In the genomic region with DNA sequence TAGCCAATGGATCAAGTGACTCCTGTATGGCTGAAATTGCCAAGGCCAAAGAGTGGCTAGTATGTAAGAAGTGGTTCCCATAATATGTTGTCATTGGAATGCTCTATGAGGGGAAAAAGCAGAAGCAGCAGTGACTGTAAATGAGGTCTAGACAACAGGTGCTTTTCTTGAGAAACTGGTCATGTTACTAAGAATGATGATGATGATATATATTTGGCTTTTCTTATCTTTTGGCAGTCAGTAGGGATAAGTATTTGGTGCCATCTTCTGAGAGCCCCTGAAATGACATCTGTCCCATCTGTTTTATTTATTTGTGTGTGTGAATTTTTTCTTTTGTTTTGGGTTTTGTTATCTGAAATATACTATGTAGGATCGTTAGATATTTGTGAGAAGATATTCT, we compare ENCODE assay signal across 12 cellular contexts.
DNase-seq lines count a peak whose midpoint lies in the region; ATAC-seq, FAIRE-seq and TF ChIP-seq lines count a peak whose summit lies in the region.
"Had no signal": no experiment of that assay in that cellular context is flagged by ENCODE, and none has a peak within 500 bp of the region (broad histone marks: within the 10 kb centered on the region; RNA-seq: fewer than 3 reads in every experiment).

No MANE protein-coding gene starts in this region.

- no peak overlapping the region for H2BK120ac ChIP-seq in trophoblast cell (ENCODE audit: insufficient read depth, low read length, poor library complexity)

- H3K4me2 ChIP-seq in Karpas-422 (ENCODE audit: low read depth, low read length, poor library complexity, severe bottlenecking) (no peak overlapping the region), GM12878 (ENCODE audit: control insufficient read depth, insufficient read depth) (no peak overlapping the region), trophoblast cell (ENCODE audit: low read length) (no peak overlapping the region)

- no peak overlapping the region for H4K8ac ChIP-seq in trophoblast cell (ENCODE audit: low read depth, low read length)

- H3K27me3 ChIP-seq in Karpas-422 (ENCODE audit: low read length) (no peaks in the 10 kb centered on the region), GM12878 (replicated peaks in 1 of 2; ENCODE audit: control insufficient read depth in 2 of 2, insufficient read depth in 2 of 2, low read length in 1 of 2) (no peaks in the 10 kb centered on the region; a peak in 1 of 4 replicates), trophoblast cell (ENCODE audit: insufficient read depth, low read length) (no peaks in the 10 kb centered on the region), adrenal gland (no peaks in the 10 kb centered on the region), H7 (ENCODE audit: control insufficient read depth, insufficient read depth, low read length) (no peaks in the 10 kb centered on the region)
- H3K27me3 ChIP-seq: suprapubic skin had no signal

- H3K4me3 ChIP-seq in Karpas-422 (ENCODE audit: low read length) (no peak overlapping the region), GM12878 (no peak overlapping the region), trophoblast cell (ENCODE audit: low read depth, low read length) (no peak overlapping the region), adrenal gland (no peak overlapping the region), H7 (ENCODE audit: insufficient read depth, low read depth, low read length) (no peak overlapping the region)
- H3K4me3 ChIP-seq: suprapubic skin had no signal

- SMC1A ChIA-PET in GM12878 (lab: Charles Lee; ENCODE audit: uncharacterized antibody, unreplicated experiment), result no interaction called here

- H2AFZ ChIP-seq in Karpas-422 (ENCODE audit: low read length) (no peak overlapping the region), GM12878 (ENCODE audit: control insufficient read depth, low read depth, low read length) (no peak overlapping the region), trophoblast cell (ENCODE audit: insufficient read depth, low read length, poor library complexity) (no peak overlapping the region)

- POLR2A ChIA-PET in GM12878 (lab: Charles Lee), result no interaction called here

- TF ChIP-seq EP300 in GM12878 (IDR thresholded peaks at IDR 0.05; ENCODE audit: borderline replicate concordance in 1 of 2, control insufficient read depth in 1 of 2, low read depth in 2 of 2, low read length in 2 of 2), result no peak

- no peaks in the 10 kb centered on the region for H3K79me2 ChIP-seq in Karpas-422 (ENCODE audit: low read length)
- H3K79me2 ChIP-seq in GM12878 (ENCODE audit: control insufficient read depth, insufficient read depth, low read length), result no peaks in the 10 kb centered on the region
- no peaks in the 10 kb centered on the region for H3K79me2 ChIP-seq in trophoblast cell (ENCODE audit: control insufficient read depth, insufficient read depth, low read length, poor library complexity)

- in situ Hi-C loops in GM12878 (cut with MboI), result no loop called here

- TF ChIP-seq POLR2A in GM12878 (IDR thresholded peaks at IDR 0.05; ENCODE audit: low read depth, low read length), result no peak
- no peak for TF ChIP-seq POLR2A in adrenal gland (IDR thresholded peaks at IDR 0.05)

- no peak overlapping the region for H2BK12ac ChIP-seq in trophoblast cell (ENCODE audit: low read length)

- H3K27ac ChIP-seq in Karpas-422 (ENCODE audit: low read length) (no peak overlapping the region), GM12878 (ENCODE audit: control insufficient read depth, insufficient read depth) (no peak overlapping the region), trophoblast cell (ENCODE audit: low read depth, low read length) (no peak overlapping the region), adrenal gland (no peak overlapping the region)
- H3K27ac ChIP-seq: epithelial cell of prostate, suprapubic skin had no signal

- H4K91ac ChIP-seq in trophoblast cell (ENCODE audit: low read depth, low read length), result no peak overlapping the region

- TF ChIP-seq CTCF in GM12878 (IDR thresholded peaks at IDR 0.05 in 2 of 3, conservative IDR thresholded peaks at IDR 0.05 in 1 of 3; ENCODE audit: control insufficient read depth in 2 of 3, extremely low read depth in 1 of 3, insufficient read depth in 1 of 3, low read depth in 3 of 3, low read length in 3 of 3) (no peak; a peak in 1 of 6 replicates), adrenal gland (IDR thresholded peaks at IDR 0.05) (no peak)

- H2BK5ac ChIP-seq in trophoblast cell (ENCODE audit: low read depth, low read length, poor library complexity), result no peak overlapping the region

- no peak overlapping the region for H3K4ac ChIP-seq in trophoblast cell (ENCODE audit: low read depth, low read length)

- H3K9ac ChIP-seq in Karpas-422 (ENCODE audit: low read length) (no peak overlapping the region), GM12878 (ENCODE audit: control insufficient read depth, insufficient read depth, low read length) (no peak overlapping the region), trophoblast cell (ENCODE audit: low read length) (no peak overlapping the region)

- no peak overlapping the region for H2AK5ac ChIP-seq in trophoblast cell (ENCODE audit: low read length)

- no peak overlapping the region for H3K23ac ChIP-seq in trophoblast cell (ENCODE audit: low read length)

- intact Hi-C loops in GM12878 (cut with micrococcal nuclease; ENCODE audit: unreplicated experiment) (loop anchor here (10.0 kb wide), 2 partner anchors 442 to 542 kb away; no protein-coding TSS in a partner anchor), adrenal gland (cut with DNase I) (no loop called here)

- CTCF ChIA-PET in GM12878 (lab: Yijun Ruan, JAX), result interaction anchor here (0.8 to 1.5 kb wide), 2 partner anchors 25 to 136 kb away, joined by 3 to 6 read pairs; no protein-coding TSS in a partner anchor

- WGBS in GM12878 (ENCODE audit: insufficient coverage, insufficient replicate concordance, low lambda C conversion rate, missing lambda C conversion rate), result 6% methylated on average over 1 of the region's 1 CpG
- WGBS in trophoblast cell (ENCODE audit: extremely low coverage, insufficient coverage, insufficient read length), result no CpG with 5 or more reads among the region's 1 CpG
- 54 to 69% (median 64%) methylated on average over 1 of the region's 1 CpG for WGBS in adrenal gland, 4 donors

- no peak overlapping the region for H4K12ac ChIP-seq in trophoblast cell (ENCODE audit: low read depth, low read length)

- peak; percentile 56 for ATAC-seq in GM12878

- no peaks in the 10 kb centered on the region for H3K79me1 ChIP-seq in trophoblast cell (ENCODE audit: low read length)

- DNase-seq in NCI-H2029 (lab: John Stamatoyannopoulos, UW) (peak; percentile 6), NCI-H2029 treated with DMSO at 0.1 percent for 48 hours (lab: John Stamatoyannopoulos, UW) (no peak), Karpas-422 (peak; percentile 42), GM12878 (ENCODE audit: low read depth, low spot score) (no peak), trophoblast cell (peak; percentile 3 to 58), NCI-H2227 treated with DMSO at 0.1 percent for 48 hours (lab: John Stamatoyannopoulos, UW) (no peak), adrenal gland (no peak), H7 (no peak)
- DNase-seq: activated gamma-delta T cell, NCI-H226 had no signal

- FAIRE-seq in GM12878 (lab: Jason Lieb, UNC), result no peak

- RAD21 ChIA-PET in GM12878 (lab: Charles Lee; ENCODE audit: unreplicated experiment), result no interaction called here

- H4K20me1 ChIP-seq in Karpas-422 (ENCODE audit: insufficient read depth, low read depth, low read length) (no peaks in the 10 kb centered on the region), GM12878 (ENCODE audit: control insufficient read depth, insufficient read depth) (no peaks in the 10 kb centered on the region)

- H3K9me3 ChIP-seq in Karpas-422 (ENCODE audit: low read length) (no peaks in the 10 kb centered on the region), GM12878 (replicated peaks; ENCODE audit: control insufficient read depth, insufficient read depth, low read length) (no peaks in the 10 kb centered on the region), trophoblast cell (ENCODE audit: insufficient read depth, low read depth, low read length) (no peaks in the 10 kb centered on the region), adrenal gland (replicated peaks in 1 of 3) (no peaks in the 10 kb centered on the region)
- H3K9me3 ChIP-seq: suprapubic skin had no signal

- H3K18ac ChIP-seq in trophoblast cell (ENCODE audit: low read length), result no peak overlapping the region

- no peaks in the 10 kb centered on the region for H3K4me1 ChIP-seq in Karpas-422 (ENCODE audit: low read length)
- H3K4me1 ChIP-seq in GM12878 (ENCODE audit: control insufficient read depth, insufficient read depth, low read length), result no peaks in the 10 kb centered on the region
- H3K4me1 ChIP-seq in trophoblast cell (ENCODE audit: control insufficient read depth in 1 of 2, insufficient read depth in 2 of 2, low read length in 2 of 2), result no peaks in the 10 kb centered on the region
- H3K4me1 ChIP-seq in adrenal gland (replicated peaks in 1 of 2), result no peaks in the 10 kb centered on the region
- H3K4me1 ChIP-seq: suprapubic skin had no signal

- H3K36me3 ChIP-seq in Karpas-422 (ENCODE audit: insufficient read depth, low read length) (no peaks in the 10 kb centered on the region), GM12878 (ENCODE audit: control insufficient read depth in 2 of 2, insufficient read depth in 2 of 2, low read length in 1 of 2) (no peaks in the 10 kb centered on the region), trophoblast cell (ENCODE audit: control insufficient read depth in 1 of 2, insufficient read depth in 2 of 2, low read length in 2 of 2) (no peaks in the 10 kb centered on the region), adrenal gland (replicated peaks in 1 of 2) (no peaks in the 10 kb centered on the region), H7 (replicated peaks; ENCODE audit: control insufficient read depth, insufficient read depth, low read length) (no peaks in the 10 kb centered on the region)
- H3K36me3 ChIP-seq: suprapubic skin had no signal

- H3K14ac ChIP-seq in trophoblast cell (ENCODE audit: low read length), result no peak overlapping the region

- no TSS peak for BruUV-seq in GM12878 (replicated peaks; lab: Mats Ljungman, UMichigan)

- H3K9me2 ChIP-seq in Karpas-422 (replicated peaks; ENCODE audit: insufficient read depth, low read length), result no peaks in the 10 kb centered on the region

- 0 out of 2 replicates have a peak, but pooled peaks have one; percentile 39 for TF ChIP-seq RAD21 in GM12878 (IDR thresholded peaks at IDR 0.05; ENCODE audit: insufficient read depth, low read depth, low read length)

TF ChIP-seq in GM12878, 131 proteins besides CTCF, POLR2A, EP300 and RAD21:
- no peak for TF ChIP-seq NRF1 (conservative IDR thresholded peaks at IDR 0.05; ENCODE audit: low read depth, low read length)

Comparison
In these comparisons a context has a peak if more than half of its experiments do, and no peak if none do; other contexts are left out.
1. DNase-seq: peak in NCI-H2029 (single experiment), Karpas-422 (single experiment) and trophoblast cell (2 of 2); none in NCI-H2029 treated with DMSO at 0.1 percent for 48 hours (single experiment), GM12878 (single experiment), NCI-H2227 treated with DMSO at 0.1 percent for 48 hours (single experiment), adrenal gland (0 of 7) and H7 (single experiment).